18 cellular contexts compared by ENCODE assay signal in genomic region chr2:31805688-31806087, GRCh38.
DNase-seq lines count a peak whose midpoint lies in the region; ATAC-seq, FAIRE-seq and TF ChIP-seq lines count a peak whose summit lies in the region.
"Had no signal": no experiment of that assay in that cellular context is flagged by ENCODE, and none has a peak within 500 bp of the region (broad histone marks: within the 10 kb centered on the region; RNA-seq: fewer than 3 reads in every experiment).

No MANE protein-coding gene starts in this region.

- TF ChIP-seq EP300 in H1 (IDR thresholded peaks at IDR 0.05; ENCODE audit: borderline replicate concordance in 1 of 2, low read depth in 2 of 2, low read length in 2 of 2): no peak

- H2BK120ac ChIP-seq in H9 (ENCODE audit: low read depth, low read length, poor library complexity, severe bottlenecking): no peak overlapping the region
- H2BK120ac ChIP-seq in IMR-90 (ENCODE audit: low read depth, low read length): no peak overlapping the region
- no peak overlapping the region for H2BK120ac ChIP-seq in H1 (replicated peaks; ENCODE audit: low read depth, low read length)
- no peak overlapping the region for H2BK120ac ChIP-seq in neuronal stem cell (ENCODE audit: low read depth, low read length)

- no peak for DNase-seq in H9
- DNase-seq in IMR-90: no peak
- no peak for DNase-seq in H1 (ENCODE audit: low read depth in 1 of 2, low spot score in 2 of 2)
- DNase-seq in neuronal stem cell (ENCODE audit: low spot score): peak; percentile 0
- no peak for DNase-seq in T-helper 9 cell
- no peak for DNase-seq in kidney
- no peak for DNase-seq in HK-2 (ENCODE audit: unreplicated experiment)
- DNase-seq: 8988T; CD4-positive, alpha-beta memory T cell; DMS153; DMS79; GDM1; HCEC 1CT; HFFc6 had no signal

- H3K4me1 ChIP-seq in H9 (ENCODE audit: insufficient read depth, low read length) (no peaks in the 10 kb centered on the region), IMR-90 (ENCODE audit: control insufficient read depth, insufficient read depth, low read length) (no peaks in the 10 kb centered on the region), H1 (replicated peaks in 1 of 4; ENCODE audit: control insufficient read depth in 3 of 4, insufficient read depth in 4 of 4, low read length in 3 of 4) (no peaks in the 10 kb centered on the region; a peak in 1 of 7 replicates), neuronal stem cell (ENCODE audit: control insufficient read depth in 2 of 2, insufficient read depth in 1 of 2, low read depth in 1 of 2, low read length in 2 of 2) (no peaks in the 10 kb centered on the region), kidney (ENCODE audit: control insufficient read depth in 1 of 2, insufficient read depth in 1 of 2, low read depth in 1 of 2, low read length in 2 of 2) (no peaks in the 10 kb centered on the region)
- H3K4me1 ChIP-seq: BLaER1 had no signal

- H3K27me3 ChIP-seq in H9 (ENCODE audit: insufficient read depth, low read length): no peaks in the 10 kb centered on the region
- H3K27me3 ChIP-seq in IMR-90 (ENCODE audit: control insufficient read depth, insufficient read depth, low read length): no peaks in the 10 kb centered on the region; the same call in 1 of the 2 replicates
- no peaks in the 10 kb centered on the region for H3K27me3 ChIP-seq in H1 (replicated peaks in 1 of 4; ENCODE audit: control insufficient read depth in 3 of 4, extremely low read depth in 1 of 4, insufficient read depth in 3 of 4, low read length in 3 of 4)
- H3K27me3 ChIP-seq in neuronal stem cell (ENCODE audit: control insufficient read depth in 3 of 3, insufficient read depth in 3 of 3, low read depth in 1 of 3, low read length in 3 of 3): no peaks in the 10 kb centered on the region
- H3K27me3 ChIP-seq: BLaER1 had no signal

- no peak overlapping the region for H3K4me2 ChIP-seq in H9 (ENCODE audit: insufficient read depth, insufficient read length, low read length)
- H3K4me2 ChIP-seq in IMR-90 (ENCODE audit: low read depth, low read length): no peak overlapping the region
- no peak overlapping the region for H3K4me2 ChIP-seq in H1 (ENCODE audit: insufficient read depth in 1 of 2, low read depth in 2 of 2, low read length in 2 of 2)
- H3K4me2 ChIP-seq in neuronal stem cell (ENCODE audit: insufficient read depth, low read length, poor library complexity, severe bottlenecking): no peak overlapping the region
- H3K4me2 ChIP-seq: BLaER1 had no signal

- dilution Hi-C loops in IMR-90 (cut with HindIII; ENCODE audit: low sequenced_read_pairs, unreplicated experiment): no loop called here

- H4K91ac ChIP-seq in H9 (ENCODE audit: insufficient read length, low read depth, low read length) (no peak overlapping the region), IMR-90 (ENCODE audit: insufficient read depth, low read depth, low read length) (no peak overlapping the region), H1 (replicated peaks; ENCODE audit: insufficient read length, low read length) (no peak overlapping the region), neuronal stem cell (ENCODE audit: low read depth, low read length, poor library complexity) (no peak overlapping the region)

- no peaks in the 10 kb centered on the region for H3K23me2 ChIP-seq in H9 (ENCODE audit: insufficient read length, low read depth, low read length, poor library complexity, severe bottlenecking)
- H3K23me2 ChIP-seq in H1 (ENCODE audit: low read depth, low read length): no peaks in the 10 kb centered on the region; the same call in 1 of the 2 replicates

- H2BK5ac ChIP-seq in H9 (ENCODE audit: insufficient read length, low read length) (peak overlapping the region; percentile 70), IMR-90 (ENCODE audit: low read depth, low read length, poor library complexity, severe bottlenecking) (no peak overlapping the region), H1 (ENCODE audit: low read depth, low read length) (0 out of 2 replicates have a peak overlapping the region, but pooled peaks have one; percentile 9), neuronal stem cell (ENCODE audit: low read length) (no peak overlapping the region)

- H3K9ac ChIP-seq in H9 (ENCODE audit: extremely low read depth, insufficient read length, low read length) (no peak overlapping the region), IMR-90 (ENCODE audit: low read depth, low read length) (no peak overlapping the region), H1 (replicated peaks in 1 of 4; ENCODE audit: extremely low read depth in 1 of 4, low read depth in 3 of 4, low read length in 3 of 4) (no peak overlapping the region), neuronal stem cell (ENCODE audit: low read depth, low read length, poor library complexity) (peak overlapping the region; percentile 86), kidney (ENCODE audit: low read length in 2 of 2) (no peak overlapping the region)
- H3K9ac ChIP-seq: BLaER1 had no signal

- H3K14ac ChIP-seq in H9 (ENCODE audit: insufficient read depth, low read length) (no peak overlapping the region), IMR-90 (replicated peaks; ENCODE audit: low read depth, low read length) (no peak overlapping the region), H1 (ENCODE audit: insufficient read length) (no peak overlapping the region), neuronal stem cell (ENCODE audit: low read length) (peak overlapping the region; percentile 97)

- H3K36me3 ChIP-seq in IMR-90 (ENCODE audit: control insufficient read depth, insufficient read depth, low read length): no peaks in the 10 kb centered on the region
- no peaks in the 10 kb centered on the region for H3K36me3 ChIP-seq in H1 (ENCODE audit: control insufficient read depth in 2 of 4, insufficient read depth in 4 of 4, low read length in 3 of 4)
- peaks cover 0 to 2% of the 10 kb centered on the region in 2 donors for H3K36me3 ChIP-seq in neuronal stem cell (replicated peaks in 1 of 2; ENCODE audit: control insufficient read depth in 2 of 2, insufficient read depth in 2 of 2, low read length in 2 of 2)
- H3K36me3 ChIP-seq in kidney (ENCODE audit: control insufficient read depth in 1 of 2, insufficient read depth in 2 of 2, low read length in 2 of 2): no peaks in the 10 kb centered on the region
- H3K36me3 ChIP-seq: BLaER1 had no signal

- no peaks in the 10 kb centered on the region for H3K9me3 ChIP-seq in H9 (ENCODE audit: control insufficient read depth, low read depth, low read length)
- H3K9me3 ChIP-seq in IMR-90 (ENCODE audit: control insufficient read depth, insufficient read depth, low read length): no peaks in the 10 kb centered on the region
- peaks cover 8 to 19% of the 10 kb centered on the region in 2 experiments; a peak in 3 of 4 replicates for H3K9me3 ChIP-seq in H1 (ENCODE audit: insufficient read depth in 2 of 2, low read depth in 1 of 2, low read length in 1 of 2)
- H3K9me3 ChIP-seq in neuronal stem cell (replicated peaks in 1 of 2; ENCODE audit: control insufficient read depth in 2 of 2, insufficient read depth in 1 of 2, low read depth in 1 of 2, low read length in 2 of 2): peaks cover 0 to 4% of the 10 kb centered on the region in 2 donors
- no peaks in the 10 kb centered on the region for H3K9me3 ChIP-seq in kidney (ENCODE audit: control insufficient read depth in 1 of 2, low read length in 2 of 2)

- no peak overlapping the region for H2AK9ac ChIP-seq in IMR-90 (replicated peaks; ENCODE audit: low read depth, low read length, poor library complexity)

- TF ChIP-seq RAD21 in IMR-90 (IDR thresholded peaks at IDR 0.05; ENCODE audit: low read length) (no peak), H1 (IDR thresholded peaks at IDR 0.05 in 1 of 2, conservative IDR thresholded peaks at IDR 0.05 in 1 of 2; ENCODE audit: low read depth in 2 of 2, low read length in 2 of 2) (no peak)

- WGBS in H9 (ENCODE audit: extremely low coverage, insufficient read length, low lambda C conversion rate): no CpG with 5 or more reads among the region's 16 CpGs
- WGBS in IMR-90 (ENCODE audit: extremely low coverage in 2 of 2, insufficient read length in 1 of 2), 2 experiments: 75% methylated on average over 11 of the region's 16 CpGs; no CpG with 5 or more reads in 1 of the 2 experiments
- 76% methylated on average over 16 of the region's 16 CpGs; no CpG with 5 or more reads in 1 of the 2 experiments for WGBS in H1 (ENCODE audit: extremely low coverage in 1 of 2, insufficient coverage in 1 of 2, insufficient read length in 1 of 2, insufficient replicate concordance in 2 of 2, low coverage in 1 of 2, low lambda C conversion rate in 2 of 2, missing lambda C conversion rate in 1 of 2), 2 experiments
- WGBS in neuronal stem cell (ENCODE audit: extremely low coverage in 2 of 2, insufficient read length in 2 of 2, insufficient replicate concordance in 1 of 2), 2 donors: no CpG with 5 or more reads among the region's 16 CpGs

- H2AFZ ChIP-seq in H9 (ENCODE audit: low read length) (no peak overlapping the region), IMR-90 (replicated peaks; ENCODE audit: low read length, poor library complexity) (peak overlapping the region; percentile 8), H1 (ENCODE audit: low read length) (no peak overlapping the region), neuronal stem cell (ENCODE audit: low read length) (no peak overlapping the region)

- POLR2A ChIA-PET in IMR-90 (lab: Charles Lee; ENCODE audit: unreplicated experiment): no interaction called here
- POLR2A ChIA-PET in H1 (lab: Charles Lee; ENCODE audit: partially characterized antibody): no interaction called here

- H3K23ac ChIP-seq in H9 (ENCODE audit: insufficient read length, low read depth, low read length): peak overlapping the region; percentile 98
- H3K23ac ChIP-seq in IMR-90 (ENCODE audit: low read depth, low read length): no peak overlapping the region
- H3K23ac ChIP-seq in H1 (ENCODE audit: insufficient read length): no peak overlapping the region
- H3K23ac ChIP-seq in neuronal stem cell (ENCODE audit: low read depth, low read length, poor library complexity): peak overlapping the region; percentile 65

- H3K9me1 ChIP-seq in IMR-90 (ENCODE audit: insufficient read depth, low read length): no peaks in the 10 kb centered on the region

- CTCF ChIA-PET in IMR-90 (lab: Yijun Ruan, JAX) (no interaction called here), H1 (lab: Charles Lee; ENCODE audit: partially characterized antibody) (no interaction called here)

- no peak overlapping the region for H2BK15ac ChIP-seq in H9 (ENCODE audit: low read depth, low read length)
- H2BK15ac ChIP-seq in IMR-90 (ENCODE audit: low read depth, low read length): no peak overlapping the region
- no peak overlapping the region for H2BK15ac ChIP-seq in H1 (ENCODE audit: low read length)
- no peak overlapping the region for H2BK15ac ChIP-seq in neuronal stem cell (ENCODE audit: low read length)

- no TSS peak for BruUV-seq in IMR-90 (replicated peaks; lab: Mats Ljungman, UMichigan)

- H2BK20ac ChIP-seq in H9 (ENCODE audit: low read depth, low read length, poor library complexity, severe bottlenecking) (no peak overlapping the region), IMR-90 (ENCODE audit: low read depth, low read length) (no peak overlapping the region), H1 (ENCODE audit: low read length) (no peak overlapping the region)

- in situ Hi-C loops in IMR-90 (cut with MboI; ENCODE audit: low sequenced_read_pairs): no loop called here

- H3K27ac Mint-ChIP-seq in H9: peak overlapping the region in 2 of 3 experiments; percentile 6 to 93; a peak in 1 of 7 replicates
- H3K27ac Mint-ChIP-seq: CD14-positive monocyte; CD4-positive, alpha-beta memory T cell; HFFc6 had no signal

- H3K18ac ChIP-seq in H9 (ENCODE audit: insufficient read length, low read depth, low read length) (peak overlapping the region; percentile 51), IMR-90 (ENCODE audit: low read depth, low read length) (no peak overlapping the region), H1 (ENCODE audit: extremely low read depth, low read length) (no peak overlapping the region), neuronal stem cell (ENCODE audit: low read length) (peak overlapping the region; percentile 52)

- TF ChIP-seq POLR2A in IMR-90 (IDR thresholded peaks at IDR 0.05; ENCODE audit: low read depth, low read length) (no peak), H1 (IDR thresholded peaks at IDR 0.05; ENCODE audit: control extremely low read depth in 1 of 2, low read depth in 2 of 2, low read length in 2 of 2) (no peak)

- peak overlapping the region; percentile 89 for H4K8ac ChIP-seq in H9 (replicated peaks; ENCODE audit: insufficient read length, low read depth, low read length)
- no peak overlapping the region for H4K8ac ChIP-seq in IMR-90 (ENCODE audit: low read depth in 2 of 2, low read length in 2 of 2)
- no peak overlapping the region for H4K8ac ChIP-seq in H1 (ENCODE audit: extremely low read depth, insufficient read depth, low read length)
- H4K8ac ChIP-seq in neuronal stem cell (ENCODE audit: low read depth, low read length): no peak overlapping the region

- H3K4ac ChIP-seq in H9 (ENCODE audit: low read depth, low read length) (no peak overlapping the region), IMR-90 (ENCODE audit: low read depth, low read length) (no peak overlapping the region), H1 (replicated peaks; ENCODE audit: insufficient read length, low read depth, low read length) (peak overlapping the region; percentile 94), neuronal stem cell (ENCODE audit: low read length) (peak overlapping the region; percentile 98)

- no peaks in the 10 kb centered on the region; a peak in 2 of 7 replicates for H3K36me3 Mint-ChIP-seq in H9 (ENCODE audit: insufficient read depth in 1 of 3, low read depth in 3 of 3)
- H3K36me3 Mint-ChIP-seq: CD14-positive monocyte; CD4-positive, alpha-beta memory T cell had no signal

- no peak overlapping the region for H3K4me3 Mint-ChIP-seq in H9
- H3K4me3 Mint-ChIP-seq: CD14-positive monocyte, HFFc6 had no signal

- intact Hi-C loops in IMR-90 (cut with micrococcal nuclease) (no loop called here), kidney (cut with DNase I) (no loop called here)

- peaks cover 0 to 4% of the 10 kb centered on the region in 2 experiments; a peak in 2 of 4 replicates for H3K4me1 Mint-ChIP-seq in H9

- no peak overlapping the region for H2AK5ac ChIP-seq in H9 (ENCODE audit: insufficient read length, low read length)
- H2AK5ac ChIP-seq in IMR-90 (ENCODE audit: low read depth, low read length): no peak overlapping the region
- no peak overlapping the region; the same call in 1 of the 2 replicates for H2AK5ac ChIP-seq in H1 (ENCODE audit: low read depth, low read length)
- no peak overlapping the region for H2AK5ac ChIP-seq in neuronal stem cell (ENCODE audit: low read depth, low read length)

- TF ChIP-seq CTCF in H9 (conservative IDR thresholded peaks at IDR 0.05) (no peak), IMR-90 (conservative IDR thresholded peaks at IDR 0.05; ENCODE audit: low read depth, low read length) (no peak), H1 (IDR thresholded peaks at IDR 0.05; ENCODE audit: control extremely low read depth in 1 of 3, insufficient read depth in 1 of 3, low read depth in 1 of 3, low read length in 3 of 3) (no peak), kidney (IDR thresholded peaks at IDR 0.05; ENCODE audit: borderline replicate concordance, extremely low read depth, insufficient read depth) (no peak)

- FAIRE-seq in H1 (lab: Jason Lieb, UNC) (no peak), kidney (lab: Jason Lieb, UNC) (no peak)

- H3K79me2 ChIP-seq in H9 (ENCODE audit: insufficient read depth, low read length) (no peaks in the 10 kb centered on the region), H1 (ENCODE audit: control insufficient read depth in 1 of 2, insufficient read depth in 2 of 2, low read length in 2 of 2) (no peaks in the 10 kb centered on the region)

- no peak overlapping the region for H3K4me3 ChIP-seq in IMR-90 (ENCODE audit: insufficient read depth, low read depth, low read length)
- no peak overlapping the region for H3K4me3 ChIP-seq in H1 (ENCODE audit: extremely low read depth in 1 of 4, insufficient read depth in 2 of 4, low read depth in 3 of 4, low read length in 4 of 4)
- peak overlapping the region in 1 of 2 donors; percentile 51 for H3K4me3 ChIP-seq in neuronal stem cell (ENCODE audit: low read length in 2 of 2)
- H3K4me3 ChIP-seq in kidney (ENCODE audit: low read length in 2 of 2): no peak overlapping the region
- H3K4me3 ChIP-seq: BLaER1, K562 had no signal

- H4K5ac ChIP-seq in H9 (ENCODE audit: insufficient read length, low read depth, low read length): peak overlapping the region; percentile 49
- no peak overlapping the region for H4K5ac ChIP-seq in IMR-90 (ENCODE audit: low read depth, low read length)
- no peak overlapping the region for H4K5ac ChIP-seq in H1 (ENCODE audit: insufficient read length, low read depth, low read length)

- peaks cover 2 to 6% of the 10 kb centered on the region in 2 experiments; a peak in 3 of 5 replicates for H3K9me3 Mint-ChIP-seq in H9

- ATAC-seq in IMR-90 (ENCODE audit: low read depth) (no peak), GM21390 (IDR thresholded peaks at IDR 0.05; ENCODE audit: unreplicated experiment) (no peak)
- ATAC-seq: K562 had no signal

- H3K27ac ChIP-seq in H9 (ENCODE audit: insufficient read length, low read depth, low read length): no peak overlapping the region
- H3K27ac ChIP-seq in IMR-90 (ENCODE audit: insufficient read depth, low read length): no peak overlapping the region
- no peak overlapping the region for H3K27ac ChIP-seq in H1 (ENCODE audit: low read depth, low read length)
- H3K27ac ChIP-seq in neuronal stem cell (replicated peaks; ENCODE audit: low read length): no peak overlapping the region
- H3K27ac ChIP-seq in kidney (ENCODE audit: low read depth in 2 of 2, low read length in 2 of 2): no peak overlapping the region
- H3K27ac ChIP-seq: BLaER1 had no signal

- no peak overlapping the region for H3T11ph ChIP-seq in H9 (ENCODE audit: low read length)

- H4K20me1 ChIP-seq in H9 (ENCODE audit: control insufficient read depth, insufficient read depth, insufficient read length) (no peaks in the 10 kb centered on the region), IMR-90 (ENCODE audit: insufficient read depth, low read length) (no peaks in the 10 kb centered on the region), H1 (replicated peaks in 1 of 2; ENCODE audit: control insufficient read depth in 1 of 2, insufficient read depth in 2 of 2, low read length in 2 of 2) (peaks cover 0 to 3% of the 10 kb centered on the region in 2 experiments)
- H4K20me1 ChIP-seq: BLaER1 had no signal

- peak overlapping the region; percentile 10 for H3K56ac ChIP-seq in H9 (ENCODE audit: insufficient read length, low read depth, low read length)
- no peak overlapping the region for H3K56ac ChIP-seq in IMR-90 (ENCODE audit: extremely low read depth, insufficient read depth, low read length)
- H3K56ac ChIP-seq in H1 (replicated peaks; ENCODE audit: insufficient read length, low read depth, low read length): no peak overlapping the region

- H3K27me3 Mint-ChIP-seq in H9 (ENCODE audit: low read depth): no peaks in the 10 kb centered on the region

- H3K79me1 ChIP-seq in H9 (ENCODE audit: insufficient read depth, low read depth, low read length, poor library complexity, severe bottlenecking) (no peaks in the 10 kb centered on the region), IMR-90 (ENCODE audit: low read depth in 1 of 2, low read length in 2 of 2) (no peaks in the 10 kb centered on the region), H1 (ENCODE audit: low read depth, low read length) (no peaks in the 10 kb centered on the region), neuronal stem cell (ENCODE audit: low read depth, low read length) (no peaks in the 10 kb centered on the region)

- H2BK12ac ChIP-seq in H9 (ENCODE audit: insufficient read length, low read depth, low read length) (no peak overlapping the region), H1 (ENCODE audit: low read depth, low read length) (no peak overlapping the region; the same call in 1 of the 2 replicates), neuronal stem cell (ENCODE audit: low read length) (peak overlapping the region; percentile 98)

Comparison
In these comparisons a context has a peak if more than half of its experiments do, and no peak if none do; other contexts are left out.
1. H2BK5ac ChIP-seq: peak in H9 (single experiment) and H1 (single experiment); none in IMR-90 (single experiment) and neuronal stem cell (single experiment).
2. H3K18ac ChIP-seq: peak in H9 (single experiment) and neuronal stem cell (single experiment); none in IMR-90 (single experiment) and H1 (single experiment).
3. H3K23ac ChIP-seq: peak in H9 (single experiment) and neuronal stem cell (single experiment); none in IMR-90 (single experiment) and H1 (single experiment).
4. H3K4ac ChIP-seq: peak in H1 (single experiment) and neuronal stem cell (single experiment); none in H9 (single experiment) and IMR-90 (single experiment).